In genomic region chr7:141737836-141738591, GRCh38 we compare ENCODE assay signal across 8 cellular contexts. TPM values are rescaled to one million over a fixed set of nuclear protein-coding genes. Genes with fewer than 3 reads are reported as not detected.
A peak's percentile ranks its signal among the peaks of the same experiment; 100 is the strongest.
DNase-seq lines count a peak whose midpoint lies in the region; ATAC-seq and TF ChIP-seq lines count a peak whose summit lies in the region.

TSS of gene SSBP1 (plus strand) at chr7:141738358. CDS start at chr7:141739167, 809 bp downstream.

- H3K36me3 ChIP-seq in ovary (no peaks in the 10 kb centered on the region), tibial artery (peaks cover 22 to 26% (median 23%) of the 10 kb centered on the region in 3 donors)

- H3K9me3 ChIP-seq in ovary: no peaks in the 10 kb centered on the region
- H3K9me3 ChIP-seq in tibial artery: no peaks in the 10 kb centered on the region

- intact Hi-C loops in head of caudate nucleus (cut with DNase I) (loop anchor here (2.0 to 5.0 kb wide), 2 partner anchors 36 to 85 kb away; partner anchors contain the start of gene DENND11), ovary (cut with DNase I) (no loop called here), tibial artery (cut with DNase I; ENCODE audit: low total_unique reads) (loop anchor here (5.0 kb wide), 1 partner anchor 721 kb away; no protein-coding TSS in a partner anchor)

- peak; percentile 99 for DNase-seq in NCI-H1092 treated with DMSO at 0.1 percent for 48 hours (lab: John Stamatoyannopoulos, UW)
- DNase-seq in SKM-1 treated with dmso at 0.1 percent for 144 hours (lab: John Stamatoyannopoulos, UW; ENCODE audit: unreplicated experiment): peak; percentile 99
- DNase-seq in activated naive CD8-positive, alpha-beta T cell treated with anti-CD3 and anti-CD28 coated beads for 36 hours: peak; percentile 90
- peak; percentile 82 to 97 (median 92) for DNase-seq in head of caudate nucleus
- DNase-seq in ovary: peak; percentile 83 to 91 (median 87)
- peak; percentile 87 to 94 for DNase-seq in tibial artery

- H3K4me1 Mint-ChIP-seq in activated naive CD8-positive, alpha-beta T cell treated with anti-CD3 and anti-CD28 coated beads for 36 hours: peaks cover 29% of the 10 kb centered on the region

- TF ChIP-seq EP300 in ovary (IDR thresholded peaks at IDR 0.05): no peak

- peak within 1 kb of the TSS; percentile 89 for H3K4me3 ChIP-seq in ovary
- peak within 1 kb of the TSS; percentile 67 to 75 for H3K4me3 ChIP-seq in tibial artery

- TF ChIP-seq CTCF in ovary (IDR thresholded peaks at IDR 0.05): peak; percentile 66 to 73 (median 69)
- TF ChIP-seq CTCF in tibial artery (IDR thresholded peaks at IDR 0.05): peak; percentile 63 to 70

- peak within 1 kb of the TSS; percentile 98 for H3K4me3 Mint-ChIP-seq in activated naive CD8-positive, alpha-beta T cell treated with anti-CD3 and anti-CD28 coated beads for 36 hours

- no peaks in the 10 kb centered on the region for H3K27me3 Mint-ChIP-seq in activated naive CD8-positive, alpha-beta T cell treated with anti-CD3 and anti-CD28 coated beads for 36 hours

- H3K27me3 ChIP-seq in ovary (no peaks in the 10 kb centered on the region), tibial artery (no peaks in the 10 kb centered on the region)

- WGBS in ovary, 3 donors: 0 to 1% (median 0%) methylated on average over 46 of the region's 46 CpGs

- peak within 1 kb of the TSS; percentile 98 for H3K27ac Mint-ChIP-seq in activated naive CD8-positive, alpha-beta T cell treated with anti-CD3 and anti-CD28 coated beads for 36 hours

- ATAC-seq in HG02610 (IDR thresholded peaks at IDR 0.05; ENCODE audit: unreplicated experiment): peak; percentile 90

- H3K4me1 ChIP-seq in ovary (ENCODE audit: insufficient read depth) (peaks cover 4% of the 10 kb centered on the region), tibial artery (peaks cover 0 to 22% (median 14%) of the 10 kb centered on the region in 4 donors)

- H3K36me3 Mint-ChIP-seq in activated naive CD8-positive, alpha-beta T cell treated with anti-CD3 and anti-CD28 coated beads for 36 hours: peaks cover 30% of the 10 kb centered on the region

- H3K27ac ChIP-seq in ovary (peak within 1 kb of the TSS; percentile 52 to 77), tibial artery (peak within 1 kb of the TSS; percentile 78 to 83)

- H3K9me3 Mint-ChIP-seq in activated naive CD8-positive, alpha-beta T cell treated with anti-CD3 and anti-CD28 coated beads for 36 hours: no peaks in the 10 kb centered on the region

- peak; percentile 87 for TF ChIP-seq POLR2A in GM10847 (IDR thresholded peaks at IDR 0.05; ENCODE audit: extremely low read depth, insufficient read length)
- peak; percentile 59 for TF ChIP-seq POLR2A in ovary (IDR thresholded peaks at IDR 0.05)

RNA-seq across cellular contexts. Expression of gene SSBP1, which starts in this region (rescaled TPM):
- total RNA-seq in activated naive CD8-positive, alpha-beta T cell treated with anti-CD3 and anti-CD28 coated beads for 36 hours: 100 to 1,000 TPM; 309 to 318 TPM
- 100 to 1,000 TPM in 1 of 7 donors, 10 to 100 TPM in 6; 79.3 to 109 (median 91.4) TPM for total RNA-seq in ovary
- 100 to 1,000 TPM; 142 to 228 TPM for polyA plus RNA-seq in ovary

Comparison
In these comparisons a context has a peak if more than half of its experiments do, and no peak if none do; other contexts are left out.
1. Peak in every context shown above with its lines: DNase-seq, ATAC-seq, H3K4me3 ChIP-seq and H3K27ac ChIP-seq.
2. intact Hi-C loops: an anchor here in head of caudate nucleus (2.0 to 5.0 kb wide) and tibial artery (5.0 kb wide); none called in ovary.